ENCODE assay signal across 1 cellular context in genomic region chr9:89310486-89311345, GRCh38.
TF ChIP-seq lines count a peak whose summit lies in the region.

Gene CKS2 (plus strand): TSS chr9:89311195. CDS start chr9:89311293, 98 bp downstream.

TF ChIP-seq in K562, 482 proteins besides CTCF, POLR2A, EP300 and RAD21 (continued from another document and continues in another):
- TF ChIP-seq NR0B1 (IDR thresholded peaks at IDR 0.05; ENCODE audit: partially characterized antibody) (no peak), NUFIP1 (IDR thresholded peaks at IDR 0.05; ENCODE audit: partially characterized antibody) (no peak), ZBTB11 (CRISPR knock-in tag; IDR thresholded peaks at IDR 0.05) (peak in 2 of 3 experiments; percentile 36 to 93; a peak in 3 of 6 replicates), E2F8 (IDR thresholded peaks at IDR 0.05; ENCODE audit: low read depth, partially characterized antibody) (peak; percentile 58), HNRNPLL (IDR thresholded peaks at IDR 0.05; ENCODE audit: low read depth, low read length, poor library complexity, severe bottlenecking) (peak; percentile 62), PHF20 (IDR thresholded peaks at IDR 0.05; ENCODE audit: partially characterized antibody) (peak; percentile 63), TCF7 (IDR thresholded peaks at IDR 0.05; ENCODE audit: borderline replicate concordance) (no peak), ZBTB9 (CRISPR knock-in tag; IDR thresholded peaks at IDR 0.05) (peak; percentile 72; the same call in 1 of the 2 replicates), MTA3 (IDR thresholded peaks at IDR 0.05; ENCODE audit: borderline replicate concordance) (0 out of 2 replicates have a peak, but pooled peaks have one; percentile 21), JUND (IDR thresholded peaks at IDR 0.05; ENCODE audit: borderline replicate concordance, low read depth, low read length) (peak; percentile 78; the same call in 1 of the 2 replicates), JUND (tag; IDR thresholded peaks at IDR 0.05; ENCODE audit: borderline replicate concordance, low read depth, low read length) (peak; percentile 70; the same call in 1 of the 3 replicates), ETS1 (conservative IDR thresholded peaks at IDR 0.05; ENCODE audit: control insufficient read depth, low read depth, low read length) (peak; percentile 13; the same call in 1 of the 2 replicates), USF1 (CRISPR knock-in tag; IDR thresholded peaks at IDR 0.05) (peak; percentile 83), ZNF282 (CRISPR knock-in tag; IDR thresholded peaks at IDR 0.05) (no peak), RFX5 (IDR thresholded peaks at IDR 0.05; ENCODE audit: low read depth, low read length) (peak; percentile 95), MNT (conservative IDR thresholded peaks at IDR 0.05) (peak; percentile 64 to 82), MYC (IDR thresholded peaks at IDR 0.05; ENCODE audit: low read depth, low read length) (peak; percentile 87), MYC (CRISPR knock-in tag; IDR thresholded peaks at IDR 0.05; ENCODE audit: borderline replicate concordance, low read depth) (no peak), GTF2B (IDR thresholded peaks at IDR 0.05; ENCODE audit: extremely low read depth, insufficient read length) (peak; percentile 36), ID3 (CRISPR knock-in tag; IDR thresholded peaks at IDR 0.05) (no peak), ID3 (tag; IDR thresholded peaks at IDR 0.05) (peak; percentile 67; the same call in 1 of the 2 replicates), JUN (IDR thresholded peaks at IDR 0.05; ENCODE audit: borderline replicate concordance, low read depth, low read length) (peak; percentile 52; the same call in 1 of the 2 replicates), JUN (CRISPR knock-in tag; IDR thresholded peaks at IDR 0.05; ENCODE audit: borderline replicate concordance) (no peak), POLR2AphosphoS2 (IDR thresholded peaks at IDR 0.05; ENCODE audit: low read length) (peak; percentile 82; the same call in 1 of the 2 replicates), ETV5 (CRISPR knock-in tag; IDR thresholded peaks at IDR 0.05; ENCODE audit: low read depth) (peak; percentile 84; the same call in 1 of the 2 replicates), MIER1 (IDR thresholded peaks at IDR 0.05; ENCODE audit: low read depth) (no peak), TOE1 (IDR thresholded peaks at IDR 0.05; ENCODE audit: borderline replicate concordance) (peak; percentile 83; the same call in 1 of the 2 replicates), TOE1 (CRISPR knock-in tag; IDR thresholded peaks at IDR 0.05; ENCODE audit: borderline replicate concordance, low read depth) (no peak), ETV6 (IDR thresholded peaks at IDR 0.05; ENCODE audit: borderline replicate concordance in 1 of 2, low read depth in 2 of 2, low read length in 1 of 2) (no peak), ETV6 (CRISPR knock-in tag; IDR thresholded peaks at IDR 0.05; ENCODE audit: borderline replicate concordance) (no peak), YY1 (IDR thresholded peaks at IDR 0.05; ENCODE audit: borderline replicate concordance in 1 of 3, control insufficient read depth in 1 of 3, extremely low read depth in 1 of 3, insufficient read depth in 3 of 3, insufficient read length in 1 of 3, insufficient replicate concordance in 2 of 3, low read depth in 1 of 3, low read length in 2 of 3) (peak; percentile 32 to 76 (median 64)), TCF3 (CRISPR knock-in tag; IDR thresholded peaks at IDR 0.05) (0 out of 2 replicates have a peak, but pooled peaks have one; percentile 6), STAT5A (IDR thresholded peaks at IDR 0.05; ENCODE audit: borderline replicate concordance, low read length) (no peak), ATF3 (IDR thresholded peaks at IDR 0.05) (peak; percentile 84), ATF3 (CRISPR knock-in tag; conservative IDR thresholded peaks at IDR 0.05) (no peak), TAF15 (IDR thresholded peaks at IDR 0.05; ENCODE audit: low read depth, low read length) (no peak), ZNF512 (tag; IDR thresholded peaks at IDR 0.05) (no peak), ARID1B (IDR thresholded peaks at IDR 0.05) (no peak), MTA1 (IDR thresholded peaks at IDR 0.05; ENCODE audit: borderline replicate concordance) (peak; percentile 84; the same call in 1 of the 2 replicates), FOXK2 (conservative IDR thresholded peaks at IDR 0.05 in 1 of 2, IDR thresholded peaks at IDR 0.05 in 1 of 2; ENCODE audit: low read depth in 2 of 2) (peak in 1 of 2 experiments; percentile 34; a peak in 2 of 4 replicates), MEF2D (tag; conservative IDR thresholded peaks at IDR 0.05; ENCODE audit: low read depth) (no peak), NFIC (IDR thresholded peaks at IDR 0.05) (peak; percentile 74), ZSCAN32 (CRISPR knock-in tag; IDR thresholded peaks at IDR 0.05) (no peak), ZNF511 (CRISPR knock-in tag; IDR thresholded peaks at IDR 0.05) (peak; percentile 63; the same call in 1 of the 2 replicates), ZZZ3 (IDR thresholded peaks at IDR 0.05) (no peak), ZNF589 (CRISPR knock-in tag; IDR thresholded peaks at IDR 0.05; ENCODE audit: low read depth) (no peak)
